9 cellular contexts compared by ENCODE assay signal in the genomic region with DNA sequence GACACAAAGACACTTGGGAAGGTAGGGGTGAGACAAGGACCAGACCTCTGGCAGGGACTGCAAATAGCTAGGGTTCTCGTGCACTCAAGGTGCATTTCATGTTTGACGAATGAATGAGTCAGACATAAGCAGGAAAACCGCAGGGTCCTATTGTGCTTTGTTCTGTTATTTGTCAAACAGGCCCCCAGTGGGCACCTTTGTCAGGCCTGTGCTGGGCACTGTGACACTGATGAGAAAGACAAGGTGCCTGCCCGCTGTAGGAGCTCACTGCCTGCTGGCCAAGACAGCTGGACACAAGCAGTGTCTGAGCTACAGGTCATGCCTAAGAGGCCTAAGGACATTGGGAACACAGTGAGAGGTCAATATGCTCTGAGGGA. TPM values are rescaled to one million over a fixed set of nuclear protein-coding genes. Genes with fewer than 3 reads are reported as not detected.
DNase-seq lines count a peak whose midpoint lies in the region; ATAC-seq, FAIRE-seq and TF ChIP-seq lines count a peak whose summit lies in the region.
"Had no signal": no experiment of that assay in that cellular context is flagged by ENCODE, and none has a peak within 500 bp of the region (broad histone marks: within the 10 kb centered on the region; RNA-seq: fewer than 3 reads in every experiment).

No MANE protein-coding gene starts in this region.

- H3K4me3 ChIP-seq in HepG2 (replicated peaks in 1 of 3; ENCODE audit: insufficient read depth in 1 of 3, low read depth in 2 of 3, low read length in 3 of 3) (no peak overlapping the region), right lobe of liver (no peak overlapping the region), astrocyte (ENCODE audit: insufficient read depth, low read depth, low read length) (no peak overlapping the region)
- H3K4me3 ChIP-seq: mucosa of descending colon had no signal

- POLR2A ChIA-PET in HepG2 (lab: Yijun Ruan, JAX), result interaction anchor here (0.8 to 1.8 kb wide), 8 partner anchors 8 to 289 kb away, joined by 3 to 9 read pairs (median 4); a partner anchor contains a TSS

- H3K9ac ChIP-seq in HepG2 (ENCODE audit: insufficient read depth, low read depth, low read length) (no peak overlapping the region), astrocyte (ENCODE audit: low read length) (no peak overlapping the region)

- WGBS in HepG2 (ENCODE audit: low lambda C conversion rate), result 2% methylated on average over 3 of the region's 4 CpGs
- WGBS in right lobe of liver (ENCODE audit: insufficient coverage, low coverage, low lambda C conversion rate, missing lambda C conversion rate), result 77% methylated on average over 3 of the region's 4 CpGs

- peak overlapping the region; percentile 19 for H3K27ac ChIP-seq in HepG2 (ENCODE audit: extremely low read length, insufficient read depth, low read length)
- H3K27ac ChIP-seq in right lobe of liver, result no peak overlapping the region
- H3K27ac ChIP-seq in astrocyte (ENCODE audit: low read depth, low read length), result peak overlapping the region; percentile 19

- no peaks in the 10 kb centered on the region for H3K27me3 ChIP-seq in HepG2 (ENCODE audit: control insufficient read depth in 1 of 2, insufficient read depth in 2 of 2, low read length in 2 of 2)
- H3K27me3 ChIP-seq in right lobe of liver, result no peaks in the 10 kb centered on the region
- no peaks in the 10 kb centered on the region for H3K27me3 ChIP-seq in astrocyte (ENCODE audit: insufficient read depth, low read length)

- peaks cover 44% of the 10 kb centered on the region for H3K4me1 ChIP-seq in HepG2 (ENCODE audit: insufficient read depth, low read length)
- peaks cover 0 to 13% (median under 1%) of the 10 kb centered on the region in 4 donors for H3K4me1 ChIP-seq in right lobe of liver
- peaks cover 26% of the 10 kb centered on the region for H3K4me1 ChIP-seq in astrocyte (ENCODE audit: insufficient read depth, low read length)

- TF ChIP-seq EP300 in HepG2 (IDR thresholded peaks at IDR 0.05; ENCODE audit: low read depth in 2 of 2, low read length in 2 of 2) (peak; percentile 27 to 69; a peak in 2 of 4 replicates), HepG2 (CRISPR knock-in tag; IDR thresholded peaks at IDR 0.05; ENCODE audit: borderline replicate concordance) (peak; percentile 71)

- peak; percentile 58 for TF ChIP-seq CTCF in HepG2 (CRISPR knock-in tag; IDR thresholded peaks at IDR 0.05)
- TF ChIP-seq CTCF in right lobe of liver (IDR thresholded peaks at IDR 0.05), result no peak
- no peak for TF ChIP-seq CTCF in astrocyte (IDR thresholded peaks at IDR 0.05; ENCODE audit: insufficient read depth, low read depth, low read length)
- no peak for TF ChIP-seq CTCF in type B pancreatic cell (conservative IDR thresholded peaks at IDR 0.05)

- H3K4me2 ChIP-seq in HepG2 (ENCODE audit: low read depth, low read length) (peak overlapping the region; percentile 73), astrocyte (ENCODE audit: low read length) (peak overlapping the region; percentile 51)

- ATAC-seq in HepG2 (peak; percentile 70), right lobe of liver (no peak), HG02938 (IDR thresholded peaks at IDR 0.05; ENCODE audit: unreplicated experiment) (no peak), HG03139 (IDR thresholded peaks at IDR 0.05; ENCODE audit: unreplicated experiment) (no peak)
- ATAC-seq: mucosa of descending colon had no signal

- H3K9me3 Mint-ChIP-seq in astrocyte (ENCODE audit: unreplicated experiment) (peaks cover 2% of the 10 kb centered on the region), type B pancreatic cell (no peaks in the 10 kb centered on the region)

- TF ChIP-seq POLR2A in HepG2 (IDR thresholded peaks at IDR 0.05; ENCODE audit: insufficient read depth in 1 of 2, low read depth in 2 of 2, low read length in 2 of 2) (no peak), right lobe of liver (IDR thresholded peaks at IDR 0.05) (no peak)

- H3K79me2 ChIP-seq in HepG2 (ENCODE audit: insufficient read depth, low read length) (peaks cover 2% of the 10 kb centered on the region), astrocyte (ENCODE audit: insufficient read depth, low read length) (no peaks in the 10 kb centered on the region)

- peak overlapping the region; percentile 41 for H3K4me3 Mint-ChIP-seq in astrocyte (ENCODE audit: unreplicated experiment)
- H3K4me3 Mint-ChIP-seq in type B pancreatic cell, result peak overlapping the region; percentile 80

- CTCF ChIA-PET in HepG2 (lab: Yijun Ruan, JAX; ENCODE audit: low intra/inter-chr PET ratio, low total read pairs), result interaction anchor here (0.6 to 1.0 kb wide), 3 partner anchors 10 to 108 kb away, joined by 3 read pairs; no protein-coding TSS in a partner anchor

- H4K20me1 ChIP-seq in HepG2 (ENCODE audit: insufficient read depth, low read length) (no peaks in the 10 kb centered on the region), astrocyte (ENCODE audit: insufficient read depth, low read length) (no peaks in the 10 kb centered on the region)

- FAIRE-seq in HepG2 (lab: Jason Lieb, UNC) (peak; percentile 78), astrocyte (lab: Jason Lieb, UNC) (peak; percentile 56)

- no peaks in the 10 kb centered on the region for H3K36me3 ChIP-seq in HepG2 (replicated peaks in 1 of 2; ENCODE audit: control insufficient read depth in 1 of 2, insufficient read depth in 2 of 2, low read length in 2 of 2)
- no peaks in the 10 kb centered on the region for H3K36me3 ChIP-seq in right lobe of liver
- H3K36me3 ChIP-seq in astrocyte (ENCODE audit: insufficient read depth, low read length), result no peaks in the 10 kb centered on the region

- H3K27ac Mint-ChIP-seq in astrocyte (ENCODE audit: unreplicated experiment), result no peak overlapping the region
- peak overlapping the region; percentile 29 for H3K27ac Mint-ChIP-seq in type B pancreatic cell

- no peak for TF ChIP-seq RAD21 in HepG2 (CRISPR knock-in tag; IDR thresholded peaks at IDR 0.05)

- in situ Hi-C loops in HepG2 (cut with HindIII; ENCODE audit: extremely low pct_ligation_motif_present, low pct_unique_long_range_greater_than_20kb), result no loop called here

- H3K27me3 Mint-ChIP-seq in astrocyte (ENCODE audit: low read depth, unreplicated experiment) (peaks cover 4% of the 10 kb centered on the region), type B pancreatic cell (no peaks in the 10 kb centered on the region)

- peaks cover 4% of the 10 kb centered on the region for H3K36me3 Mint-ChIP-seq in astrocyte (ENCODE audit: low read depth, unreplicated experiment)
- H3K36me3 Mint-ChIP-seq in type B pancreatic cell, result no peaks in the 10 kb centered on the region

- H2AFZ ChIP-seq in HepG2 (ENCODE audit: low read length) (no peak overlapping the region), astrocyte (ENCODE audit: low read depth, low read length) (no peak overlapping the region)

- intact Hi-C loops in HepG2 (cut with micrococcal nuclease; ENCODE audit: unreplicated experiment) (no loop called here), right lobe of liver (cut with DNase I) (no loop called here)

- no peaks in the 10 kb centered on the region for H3K4me1 Mint-ChIP-seq in astrocyte (ENCODE audit: low read depth, unreplicated experiment)
- peaks cover 16% of the 10 kb centered on the region for H3K4me1 Mint-ChIP-seq in type B pancreatic cell (ENCODE audit: unreplicated experiment)

- TSS peak; percentile 55 for BruUV-seq in HepG2 (replicated peaks; lab: Mats Ljungman, UMichigan)

- peak; percentile 91 for DNase-seq in HepG2 (ENCODE audit: low spot score)
- DNase-seq in right lobe of liver, result no peak
- DNase-seq in RKO (ENCODE audit: low spot score), result peak; percentile 80
- DNase-seq in astrocyte (ENCODE audit: low read depth), result peak; percentile 62
- DNase-seq in type B pancreatic cell (ENCODE audit: extremely low spot score, unreplicated experiment), result no peak
- DNase-seq in NCI-H82 treated with DMSO at 0.1 percent for 48 hours (lab: John Stamatoyannopoulos, UW; ENCODE audit: unreplicated experiment), result no peak
- DNase-seq: mucosa of descending colon had no signal

- H3K9me3 ChIP-seq in HepG2 (ENCODE audit: low read length), result no peaks in the 10 kb centered on the region
- no peaks in the 10 kb centered on the region for H3K9me3 ChIP-seq in right lobe of liver
- H3K9me3 ChIP-seq in astrocyte (ENCODE audit: insufficient read depth, low read depth, low read length), result no peaks in the 10 kb centered on the region
- H3K9me3 ChIP-seq: mucosa of descending colon had no signal

RNA-seq across cellular contexts. Expression of a gene that starts 2.3 kb away (rescaled TPM):
- total RNA-seq in HepG2 (2016; rRNA removed; fragmentation: Illumina TruSeq; extraction: Trizol) (2.2 and 2.4 TPM in 2 replicates), right lobe of liver (1 to 10 TPM in 2 of 6 experiments, under 1 TPM in 4; 0.59 to 3.7 (median 0.85) TPM), astrocyte (3.1 and 3.3 TPM in 2 replicates), type B pancreatic cell (ENCODE audit: low replicate concordance) (2.6 and 3.0 TPM in 2 replicates)
- 0.30 and 0.44 TPM in 2 replicates for total RNA-seq in HepG2 (2016; cell fraction: cytosol; rRNA removed; fragmentation: Illumina TruSeq; extraction: Trizol; ENCODE audit: low read depth)
- 1.8 and 1.9 TPM in 2 replicates for total RNA-seq in HepG2 (2016; cell fraction: insoluble cytoplasmic fraction; rRNA removed; fragmentation: Illumina TruSeq; extraction: Trizol)
- 1.2 and 1.4 TPM in 2 replicates for total RNA-seq in HepG2 (2016; cell fraction: membrane; rRNA removed; fragmentation: Illumina TruSeq; extraction: Trizol)
- total RNA-seq in HepG2 (2016; cell fraction: nucleus; rRNA removed; fragmentation: Illumina TruSeq; extraction: Trizol), result 2.6 and 3.1 TPM in 2 replicates
- polyA plus RNA-seq in HepG2 (2011; rRNA removed), result 2.4 and 3.0 TPM in 2 replicates
- polyA plus RNA-seq in HepG2 (2011; cell fraction: cytosol; rRNA removed), result 2.3 and 2.6 TPM in 2 replicates
- polyA plus RNA-seq in HepG2 (2011; cell fraction: nucleus; rRNA removed), result 3.9 and 4.1 TPM in 2 replicates
- 1.4 and 1.9 TPM in 2 replicates for polyA plus RNA-seq in HepG2 (2012)
- 0.21 and 0.70 TPM in 2 replicates for polyA plus RNA-seq in HepG2 (2016; cell fraction: cytosol; fragmentation: Illumina TruSeq; extraction: Trizol; ENCODE audit: low read depth)
- polyA plus RNA-seq in HepG2 (2016; cell fraction: insoluble cytoplasmic fraction; fragmentation: Illumina TruSeq; extraction: Trizol; ENCODE audit: low read depth), result 2.0 and 2.3 TPM in 2 replicates
- polyA plus RNA-seq in HepG2 (2016; cell fraction: membrane; fragmentation: Illumina TruSeq; extraction: Trizol; ENCODE audit: low read depth), result 0.58 and 1.0 TPM in 2 replicates
- 2.1 and 2.3 TPM in 2 replicates for polyA plus RNA-seq in HepG2 (2016; cell fraction: nucleus; fragmentation: Illumina TruSeq; extraction: Trizol; ENCODE audit: insufficient read depth, low read depth)
- polyA minus RNA-seq in HepG2 (2011; rRNA and poly(A)+ RNA removed; ENCODE audit: low replicate concordance), result 0.49 and 8.2 TPM in 2 replicates
- 3.3 and 4.7 TPM in 2 replicates for polyA minus RNA-seq in HepG2 (2011; cell fraction: cytosol; rRNA and poly(A)+ RNA removed)
- 10.0 and 11.3 TPM in 2 replicates for polyA minus RNA-seq in HepG2 (2011; cell fraction: nucleus; rRNA and poly(A)+ RNA removed)

RNA-seq across cellular contexts. Expression of a gene that starts 31.3 kb away (rescaled TPM):
- 0.11 TPM in 1 of 2 replicates, not detected in the other for total RNA-seq in HepG2 (2016; rRNA removed; fragmentation: Illumina TruSeq; extraction: Trizol)
- not detected in 2 replicates for total RNA-seq in HepG2 (2016; cell fraction: cytosol; rRNA removed; fragmentation: Illumina TruSeq; extraction: Trizol; ENCODE audit: low read depth)
- not detected in 2 replicates for total RNA-seq in HepG2 (2016; cell fraction: insoluble cytoplasmic fraction; rRNA removed; fragmentation: Illumina TruSeq; extraction: Trizol)
- total RNA-seq in HepG2 (2016; cell fraction: membrane; rRNA removed; fragmentation: Illumina TruSeq; extraction: Trizol), result not detected in 2 replicates
- total RNA-seq in HepG2 (2016; cell fraction: nucleus; rRNA removed; fragmentation: Illumina TruSeq; extraction: Trizol), result not detected in 2 replicates
- polyA plus RNA-seq in HepG2 (2011; rRNA removed), result 0.13 TPM in 1 of 2 replicates, not detected in the other
- not detected in 2 replicates for polyA plus RNA-seq in HepG2 (2011; cell fraction: cytosol; rRNA removed)
- polyA plus RNA-seq in HepG2 (2011; cell fraction: nucleus; rRNA removed), result 0.17 TPM in 1 of 2 replicates, not detected in the other
- polyA plus RNA-seq in HepG2 (2012), result 0.11 TPM in 1 of 2 replicates, not detected in the other
- not detected in 2 replicates for polyA plus RNA-seq in HepG2 (2016; cell fraction: cytosol; fragmentation: Illumina TruSeq; extraction: Trizol; ENCODE audit: low read depth)
- not detected in 2 replicates for polyA plus RNA-seq in HepG2 (2016; cell fraction: insoluble cytoplasmic fraction; fragmentation: Illumina TruSeq; extraction: Trizol; ENCODE audit: low read depth)
- polyA plus RNA-seq in HepG2 (2016; cell fraction: membrane; fragmentation: Illumina TruSeq; extraction: Trizol; ENCODE audit: low read depth), result 0.16 TPM in 1 of 2 replicates, not detected in the other
- polyA plus RNA-seq in HepG2 (2016; cell fraction: nucleus; fragmentation: Illumina TruSeq; extraction: Trizol; ENCODE audit: insufficient read depth, low read depth), result 0.33 TPM in 1 of 2 replicates, not detected in the other
- 0.20 TPM in 1 of 2 replicates, not detected in the other for polyA minus RNA-seq in HepG2 (2011; rRNA and poly(A)+ RNA removed; ENCODE audit: low replicate concordance)
- not detected in 2 replicates for polyA minus RNA-seq in HepG2 (2011; cell fraction: cytosol; rRNA and poly(A)+ RNA removed)
- polyA minus RNA-seq in HepG2 (2011; cell fraction: nucleus; rRNA and poly(A)+ RNA removed), result not detected in 2 replicates
- total RNA-seq in right lobe of liver, result not detected
- total RNA-seq in astrocyte, result not detected in 2 replicates
- not detected in 2 replicates for total RNA-seq in type B pancreatic cell (ENCODE audit: low replicate concordance)
- total RNA-seq: mucosa of descending colon had no signal

RNA-seq across cellular contexts. Expression of a gene that starts 52.1 kb away (rescaled TPM):
- 0.46 and 0.82 TPM in 2 replicates for total RNA-seq in HepG2 (2016; rRNA removed; fragmentation: Illumina TruSeq; extraction: Trizol)
- total RNA-seq in HepG2 (2016; cell fraction: cytosol; rRNA removed; fragmentation: Illumina TruSeq; extraction: Trizol; ENCODE audit: low read depth), result 0.26 and 0.40 TPM in 2 replicates
- 0.62 and 0.93 TPM in 2 replicates for total RNA-seq in HepG2 (2016; cell fraction: insoluble cytoplasmic fraction; rRNA removed; fragmentation: Illumina TruSeq; extraction: Trizol)
- 0.37 and 0.83 TPM in 2 replicates for total RNA-seq in HepG2 (2016; cell fraction: membrane; rRNA removed; fragmentation: Illumina TruSeq; extraction: Trizol)
- total RNA-seq in HepG2 (2016; cell fraction: nucleus; rRNA removed; fragmentation: Illumina TruSeq; extraction: Trizol), result 1.1 and 1.3 TPM in 2 replicates
- 4.1 and 4.5 TPM in 2 replicates for polyA plus RNA-seq in HepG2 (2011; rRNA removed)
- polyA plus RNA-seq in HepG2 (2011; cell fraction: cytosol; rRNA removed), result 4.5 and 6.1 TPM in 2 replicates
- polyA plus RNA-seq in HepG2 (2011; cell fraction: nucleus; rRNA removed), result 9.6 and 13.9 TPM in 2 replicates
- polyA plus RNA-seq in HepG2 (2012), result 0.48 and 0.80 TPM in 2 replicates
- polyA plus RNA-seq in HepG2 (2016; cell fraction: cytosol; fragmentation: Illumina TruSeq; extraction: Trizol; ENCODE audit: low read depth), result 0.21 and 0.37 TPM in 2 replicates
- 0.58 and 0.71 TPM in 2 replicates for polyA plus RNA-seq in HepG2 (2016; cell fraction: insoluble cytoplasmic fraction; fragmentation: Illumina TruSeq; extraction: Trizol; ENCODE audit: low read depth)
- 0.35 and 0.43 TPM in 2 replicates for polyA plus RNA-seq in HepG2 (2016; cell fraction: membrane; fragmentation: Illumina TruSeq; extraction: Trizol; ENCODE audit: low read depth)
- 1.0 and 1.6 TPM in 2 replicates for polyA plus RNA-seq in HepG2 (2016; cell fraction: nucleus; fragmentation: Illumina TruSeq; extraction: Trizol; ENCODE audit: insufficient read depth, low read depth)
- polyA minus RNA-seq in HepG2 (2011; rRNA and poly(A)+ RNA removed; ENCODE audit: low replicate concordance), result 14.4 TPM in 1 of 2 replicates, not detected in the other
- polyA minus RNA-seq in HepG2 (2011; cell fraction: cytosol; rRNA and poly(A)+ RNA removed), result 3.1 and 3.4 TPM in 2 replicates
- 3.7 and 6.6 TPM in 2 replicates for polyA minus RNA-seq in HepG2 (2011; cell fraction: nucleus; rRNA and poly(A)+ RNA removed)
- total RNA-seq in right lobe of liver, result under 1 TPM; 0.20 to 0.59 (median 0.28) TPM
- total RNA-seq in astrocyte, result 0.25 TPM in 1 of 2 replicates, not detected in the other
- total RNA-seq in type B pancreatic cell (ENCODE audit: low replicate concordance), result 0.21 and 0.60 TPM in 2 replicates

RNA-seq across cellular contexts. Expression of a gene that starts 52.6 kb away (rescaled TPM):
- 149 and 215 TPM in 2 replicates for total RNA-seq in HepG2 (2016; rRNA removed; fragmentation: Illumina TruSeq; extraction: Trizol)
- total RNA-seq in HepG2 (2016; cell fraction: cytosol; rRNA removed; fragmentation: Illumina TruSeq; extraction: Trizol; ENCODE audit: low read depth), result 8.8 and 12.3 TPM in 2 replicates
- 152 and 207 TPM in 2 replicates for total RNA-seq in HepG2 (2016; cell fraction: insoluble cytoplasmic fraction; rRNA removed; fragmentation: Illumina TruSeq; extraction: Trizol)
- 25.6 and 27.8 TPM in 2 replicates for total RNA-seq in HepG2 (2016; cell fraction: membrane; rRNA removed; fragmentation: Illumina TruSeq; extraction: Trizol)
- total RNA-seq in HepG2 (2016; cell fraction: nucleus; rRNA removed; fragmentation: Illumina TruSeq; extraction: Trizol), result 84.5 and 106 TPM in 2 replicates
- polyA plus RNA-seq in HepG2 (2011; rRNA removed), result 62.3 and 67.3 TPM in 2 replicates
- polyA plus RNA-seq in HepG2 (2011; cell fraction: cytosol; rRNA removed), result 38.2 and 50.1 TPM in 2 replicates
- 56.2 and 66.5 TPM in 2 replicates for polyA plus RNA-seq in HepG2 (2011; cell fraction: nucleus; rRNA removed)
- polyA plus RNA-seq in HepG2 (2012), result 86.8 and 88.0 TPM in 2 replicates
- 5.2 and 6.0 TPM in 2 replicates for polyA plus RNA-seq in HepG2 (2016; cell fraction: cytosol; fragmentation: Illumina TruSeq; extraction: Trizol; ENCODE audit: low read depth)
- 160 and 163 TPM in 2 replicates for polyA plus RNA-seq in HepG2 (2016; cell fraction: insoluble cytoplasmic fraction; fragmentation: Illumina TruSeq; extraction: Trizol; ENCODE audit: low read depth)
- 12.6 and 13.0 TPM in 2 replicates for polyA plus RNA-seq in HepG2 (2016; cell fraction: membrane; fragmentation: Illumina TruSeq; extraction: Trizol; ENCODE audit: low read depth)
- polyA plus RNA-seq in HepG2 (2016; cell fraction: nucleus; fragmentation: Illumina TruSeq; extraction: Trizol; ENCODE audit: insufficient read depth, low read depth), result 104 and 108 TPM in 2 replicates
- 50.1 and 167 TPM in 2 replicates for polyA minus RNA-seq in HepG2 (2011; rRNA and poly(A)+ RNA removed; ENCODE audit: low replicate concordance)
- polyA minus RNA-seq in HepG2 (2011; cell fraction: cytosol; rRNA and poly(A)+ RNA removed), result 37.3 and 43.9 TPM in 2 replicates
- polyA minus RNA-seq in HepG2 (2011; cell fraction: nucleus; rRNA and poly(A)+ RNA removed), result 50.2 and 79.2 TPM in 2 replicates
- total RNA-seq in right lobe of liver, result 10 to 100 TPM; 47.8 to 74.0 (median 63.6) TPM
- total RNA-seq in astrocyte, result 206 TPM in 2 replicates
- 127 and 156 TPM in 2 replicates for total RNA-seq in type B pancreatic cell (ENCODE audit: low replicate concordance)

RNA-seq across cellular contexts. Expression of a gene that starts 52.7 kb away (rescaled TPM):
- total RNA-seq in HepG2 (2016; rRNA removed; fragmentation: Illumina TruSeq; extraction: Trizol) (19.0 and 19.3 TPM in 2 replicates), right lobe of liver (1 to 10 TPM; 2.6 to 8.2 (median 5.3) TPM), astrocyte (28.4 and 30.8 TPM in 2 replicates), type B pancreatic cell (ENCODE audit: low replicate concordance) (15.6 and 36.8 TPM in 2 replicates)
- total RNA-seq in HepG2 (2016; cell fraction: cytosol; rRNA removed; fragmentation: Illumina TruSeq; extraction: Trizol; ENCODE audit: low read depth), result 6.4 and 9.9 TPM in 2 replicates
- total RNA-seq in HepG2 (2016; cell fraction: insoluble cytoplasmic fraction; rRNA removed; fragmentation: Illumina TruSeq; extraction: Trizol), result 18.3 and 20.8 TPM in 2 replicates
- 10.0 and 10.1 TPM in 2 replicates for total RNA-seq in HepG2 (2016; cell fraction: membrane; rRNA removed; fragmentation: Illumina TruSeq; extraction: Trizol)
- 14.3 and 16.2 TPM in 2 replicates for total RNA-seq in HepG2 (2016; cell fraction: nucleus; rRNA removed; fragmentation: Illumina TruSeq; extraction: Trizol)
- polyA plus RNA-seq in HepG2 (2011; rRNA removed), result 9.6 and 11.9 TPM in 2 replicates
- polyA plus RNA-seq in HepG2 (2011; cell fraction: cytosol; rRNA removed), result 14.3 and 18.1 TPM in 2 replicates
- polyA plus RNA-seq in HepG2 (2011; cell fraction: nucleus; rRNA removed), result 13.5 TPM in 2 replicates
- polyA plus RNA-seq in HepG2 (2012), result 8.0 and 11.2 TPM in 2 replicates
- polyA plus RNA-seq in HepG2 (2016; cell fraction: cytosol; fragmentation: Illumina TruSeq; extraction: Trizol; ENCODE audit: low read depth), result 5.6 and 7.8 TPM in 2 replicates
- polyA plus RNA-seq in HepG2 (2016; cell fraction: insoluble cytoplasmic fraction; fragmentation: Illumina TruSeq; extraction: Trizol; ENCODE audit: low read depth), result 12.7 and 14.3 TPM in 2 replicates
- polyA plus RNA-seq in HepG2 (2016; cell fraction: membrane; fragmentation: Illumina TruSeq; extraction: Trizol; ENCODE audit: low read depth), result 5.7 and 8.7 TPM in 2 replicates
- 26.6 and 29.4 TPM in 2 replicates for polyA plus RNA-seq in HepG2 (2016; cell fraction: nucleus; fragmentation: Illumina TruSeq; extraction: Trizol; ENCODE audit: insufficient read depth, low read depth)
- 5.1 and 14.3 TPM in 2 replicates for polyA minus RNA-seq in HepG2 (2011; rRNA and poly(A)+ RNA removed; ENCODE audit: low replicate concordance)
- 2.7 and 3.1 TPM in 2 replicates for polyA minus RNA-seq in HepG2 (2011; cell fraction: cytosol; rRNA and poly(A)+ RNA removed)
- 5.5 and 8.3 TPM in 2 replicates for polyA minus RNA-seq in HepG2 (2011; cell fraction: nucleus; rRNA and poly(A)+ RNA removed)

Comparison
In these comparisons a context has a peak if more than half of its experiments do, and no peak if none do; other contexts are left out.
1. DNase-seq: peak in HepG2 (single experiment), RKO (single experiment) and astrocyte (single experiment); none in right lobe of liver (0 of 3), type B pancreatic cell (single experiment) and NCI-H82 treated with DMSO at 0.1 percent for 48 hours (single experiment).
2. H3K27ac ChIP-seq: peak in HepG2 (single experiment) and astrocyte (single experiment); none in right lobe of liver (0 of 3).